In genomic region chr9:107869111-107869510, GRCh38 we compare ENCODE assay signal across 25 cellular contexts.
"Had no signal": no experiment of that assay in that cellular context is flagged by ENCODE, and none has a peak within 500 bp of the region (broad histone marks: within the 10 kb centered on the region; RNA-seq: fewer than 3 reads in every experiment).

No MANE protein-coding gene starts in this region.

- H3K27ac ChIP-seq: brain microvascular endothelial cell, cardiac muscle cell, RWPE1, SJSA1 had no signal

- DNase-seq: activated CD4-positive, alpha-beta memory T cell treated with anti-CD3 and anti-CD28 coated beads for 36 hours; activated CD4-positive, alpha-beta T cell treated with anti-CD3 and anti-CD28 coated beads for 1 hour; activated CD4-positive, alpha-beta T cell treated with anti-CD3 and anti-CD28 coated beads, Interleukin-2, amount 10 ng/mL, durations not matched to agents 7 days and 5 days; activated CD8-positive, alpha-beta memory T cell treated with anti-CD3 and anti-CD28 coated beads for 24 hours; activated gamma-delta T cell; activated naive CD4-positive, alpha-beta T cell treated with anti-CD3 and anti-CD28 coated beads for 36 hours; activated T-cell treated with anti-CD3 and anti-CD28 coated beads, Interleukin-2, amount 50 U/mL, for 4 hours; brain microvascular endothelial cell; KBM-7; NCI-H1048; NCI-H2029; NCI-H2107; NCI-H510A treated with DMSO at 0.1 percent for 48 hours; NCI-H69; Peyer's patch; SHP77; SW 1271; T-helper 17 cell; T-helper 9 cell had no signal

- H3K27me3 Mint-ChIP-seq: activated CD4-positive, alpha-beta memory T cell treated with anti-CD3 and anti-CD28 coated beads for 36 hours; activated CD4-positive, alpha-beta T cell treated with anti-CD3 and anti-CD28 coated beads, Interleukin-2, amount 10 ng/mL, durations not matched to agents 7 days and 5 days; activated naive CD8-positive, alpha-beta T cell; T-helper 17 cell had no signal

- ATAC-seq: activated T-cell treated with anti-CD3 and anti-CD28 coated beads, Interleukin-2, amount 50 U/mL, for 4 hours; SK-N-SH treated with all-trans-retinoic acid at 6 μM for 48 hours; T-helper 17 cell; WTC11 had no signal

- H3K4me1 Mint-ChIP-seq: activated CD4-positive, alpha-beta T cell treated with anti-CD3 and anti-CD28 coated beads, Interleukin-2, amount 10 ng/mL, durations not matched to agents 7 days and 5 days; T-helper 17 cell had no signal

- H3K36me3 ChIP-seq: brain microvascular endothelial cell, cardiac muscle cell, Peyer's patch, SJSA1 had no signal

- H3K9me3 ChIP-seq: Peyer's patch, SJSA1 had no signal

- H3K27ac Mint-ChIP-seq: activated CD4-positive, alpha-beta memory T cell treated with anti-CD3 and anti-CD28 coated beads for 36 hours; activated CD4-positive, alpha-beta T cell treated with anti-CD3 and anti-CD28 coated beads, Interleukin-2, amount 10 ng/mL, durations not matched to agents 7 days and 5 days; activated naive CD4-positive, alpha-beta T cell treated with anti-CD3 and anti-CD28 coated beads for 36 hours; activated naive CD8-positive, alpha-beta T cell; T-helper 17 cell; WTC11 had no signal

- H3K9me3 Mint-ChIP-seq: activated CD4-positive, alpha-beta memory T cell treated with anti-CD3 and anti-CD28 coated beads for 36 hours; activated CD4-positive, alpha-beta T cell treated with anti-CD3 and anti-CD28 coated beads, Interleukin-2, amount 10 ng/mL, durations not matched to agents 7 days and 5 days; WTC11 had no signal

- H3K36me3 Mint-ChIP-seq: activated CD4-positive, alpha-beta memory T cell treated with anti-CD3 and anti-CD28 coated beads for 36 hours; activated naive CD8-positive, alpha-beta T cell; WTC11 had no signal

- H3K27me3 ChIP-seq: brain microvascular endothelial cell, cardiac muscle cell, Peyer's patch, SJSA1 had no signal

- H3K4me3 Mint-ChIP-seq: activated CD4-positive, alpha-beta memory T cell treated with anti-CD3 and anti-CD28 coated beads for 36 hours; activated CD4-positive, alpha-beta T cell treated with anti-CD3 and anti-CD28 coated beads, Interleukin-2, amount 10 ng/mL, durations not matched to agents 7 days and 5 days; activated naive CD4-positive, alpha-beta T cell treated with anti-CD3 and anti-CD28 coated beads for 36 hours; activated naive CD8-positive, alpha-beta T cell; activated T-cell treated with anti-CD3 and anti-CD28 coated beads, Interleukin-2, amount 50 U/mL, for 4 hours; T-helper 17 cell; WTC11 had no signal

- H3K4me1 ChIP-seq: SJSA1 had no signal

- H3K4me3 ChIP-seq: cardiac muscle cell, Peyer's patch, SJSA1 had no signal
